Comparison of ENCODE assay signal across 15 cellular contexts in genomic region chr1:243974451-243975292, GRCh38.
DNase-seq lines count a peak whose midpoint lies in the region; ATAC-seq and TF ChIP-seq lines count a peak whose summit lies in the region.
"Had no signal": no experiment of that assay in that cellular context is flagged by ENCODE, and none has a peak within 500 bp of the region (broad histone marks: within the 10 kb centered on the region; RNA-seq: fewer than 3 reads in every experiment).

No MANE protein-coding gene starts in this region.

- H3K9me3 Mint-ChIP-seq in activated CD4-positive, alpha-beta T cell treated with anti-CD3 and anti-CD28 coated beads for 36 hours (ENCODE audit: low read depth): no peaks in the 10 kb centered on the region
- no peaks in the 10 kb centered on the region for H3K9me3 Mint-ChIP-seq in activated CD4-positive, alpha-beta T cell treated with anti-CD3 and anti-CD28 coated beads, Interleukin-2, amount 10 ng/mL, durations not matched to agents 7 days and 5 days
- H3K9me3 Mint-ChIP-seq in endothelial cell (ENCODE audit: unreplicated experiment): no peaks in the 10 kb centered on the region
- H3K9me3 Mint-ChIP-seq: activated T-helper 1 cell treated with anti-CD3 and anti-CD28 coated beads, Interleukin-12 subunit alpha, Interleukin-12 subunit beta, Interleukin-2, Interleukin-4 antibody, amounts not matched to agents 30 ng/mL and 10 ng/mL and 1 ng/mL, durations not matched to agents 14 hours and 24 hours and 36 hours had no signal

- H3K4me1 ChIP-seq in uterus: no peaks in the 10 kb centered on the region
- H3K4me1 ChIP-seq: tibial nerve had no signal

- H3K27ac ChIP-seq in uterus: no peak overlapping the region
- H3K27ac ChIP-seq: SK-N-MC, tibial nerve had no signal

- H3K27ac Mint-ChIP-seq in activated CD4-positive, alpha-beta T cell treated with anti-CD3 and anti-CD28 coated beads for 36 hours: no peak overlapping the region
- H3K27ac Mint-ChIP-seq in activated CD4-positive, alpha-beta T cell treated with anti-CD3 and anti-CD28 coated beads, Interleukin-2, amount 10 ng/mL, durations not matched to agents 7 days and 5 days: no peak overlapping the region
- H3K27ac Mint-ChIP-seq in endothelial cell (ENCODE audit: unreplicated experiment): no peak overlapping the region
- H3K27ac Mint-ChIP-seq: activated T-helper 1 cell treated with anti-CD3 and anti-CD28 coated beads, Interleukin-12 subunit alpha, Interleukin-12 subunit beta, Interleukin-2, Interleukin-4 antibody, amounts not matched to agents 30 ng/mL and 10 ng/mL and 1 ng/mL, durations not matched to agents 14 hours and 24 hours and 36 hours had no signal

- DNase-seq in activated CD4-positive, alpha-beta T cell treated with anti-CD3 and anti-CD28 coated beads for 36 hours: peak; percentile 7
- DNase-seq in activated CD4-positive, alpha-beta T cell treated with anti-CD3 and anti-CD28 coated beads, Interleukin-2, amount 10 ng/mL, durations not matched to agents 7 days and 5 days: no peak
- DNase-seq in endothelial cell (ENCODE audit: low spot score) (peak; percentile 24), retinal pigment epithelial cell (ENCODE audit: low read depth) (peak; percentile 5), uterus (no peak), DMS153 (lab: John Stamatoyannopoulos, UW) (no peak)
- DNase-seq in stimulated activated CD4-positive, alpha-beta T cell treated with anti-CD3 and anti-CD28 coated beads, Interleukin-2, amount 100 ng/mL, for 48 hours: no peak
- DNase-seq: DMS53, kidney, NCI-H774 had no signal

- CTCF ChIA-PET in activated CD4-positive, alpha-beta T cell treated with anti-CD3 and anti-CD28 coated beads for 36 hours (lab: Charles Lee): interaction anchor here (1.0 kb wide), 1 partner anchor 13 kb away, joined by 4 read pairs; no protein-coding TSS in a partner anchor
- CTCF ChIA-PET in activated CD4-positive, alpha-beta T cell treated with anti-CD3 and anti-CD28 coated beads, Interleukin-2, amount 10 ng/mL, durations not matched to agents 7 days and 5 days (lab: Charles Lee): no interaction called here

- no peaks in the 10 kb centered on the region for H3K4me1 Mint-ChIP-seq in activated CD4-positive, alpha-beta T cell treated with anti-CD3 and anti-CD28 coated beads for 36 hours
- H3K4me1 Mint-ChIP-seq in activated CD4-positive, alpha-beta T cell treated with anti-CD3 and anti-CD28 coated beads, Interleukin-2, amount 10 ng/mL, durations not matched to agents 7 days and 5 days: no peaks in the 10 kb centered on the region
- peaks cover 12% of the 10 kb centered on the region for H3K4me1 Mint-ChIP-seq in endothelial cell (ENCODE audit: unreplicated experiment)

- no peak for ATAC-seq in activated CD4-positive, alpha-beta T cell treated with anti-CD3 and anti-CD28 coated beads for 36 hours
- ATAC-seq: activated CD4-positive, CD25-positive, alpha-beta regulatory T cell treated with anti-CD3 and anti-CD28 coated beads, Interleukin-2, amount 50 U/mL, for 24 hours had no signal

- POLR2A ChIA-PET in activated CD4-positive, alpha-beta T cell treated with anti-CD3 and anti-CD28 coated beads for 36 hours (lab: Charles Lee): no interaction called here
- POLR2A ChIA-PET in activated CD4-positive, alpha-beta T cell treated with anti-CD3 and anti-CD28 coated beads, Interleukin-2, amount 10 ng/mL, durations not matched to agents 7 days and 5 days (lab: Charles Lee): interaction anchor here (0.7 kb wide), 1 partner anchor 30 kb away, joined by 6 read pairs; no protein-coding TSS in a partner anchor

- no peak for TF ChIP-seq POLR2A in uterus (IDR thresholded peaks at IDR 0.05)

- no peaks in the 10 kb centered on the region for H3K36me3 Mint-ChIP-seq in activated CD4-positive, alpha-beta T cell treated with anti-CD3 and anti-CD28 coated beads for 36 hours (ENCODE audit: low read depth)
- no peaks in the 10 kb centered on the region for H3K36me3 Mint-ChIP-seq in activated CD4-positive, alpha-beta T cell treated with anti-CD3 and anti-CD28 coated beads, Interleukin-2, amount 10 ng/mL, durations not matched to agents 7 days and 5 days (ENCODE audit: low read depth)
- no peaks in the 10 kb centered on the region for H3K36me3 Mint-ChIP-seq in endothelial cell (ENCODE audit: low read depth, unreplicated experiment)

- intact Hi-C loops in activated CD4-positive, alpha-beta T cell treated with anti-CD3 and anti-CD28 coated beads for 36 hours (cut with DNase I, micrococcal nuclease): no loop called here
- intact Hi-C loops in uterus (cut with DNase I; ENCODE audit: low total_unique reads): no loop called here

- H3K4me3 Mint-ChIP-seq in activated CD4-positive, alpha-beta T cell treated with anti-CD3 and anti-CD28 coated beads for 36 hours: no peak overlapping the region
- H3K4me3 Mint-ChIP-seq in activated CD4-positive, alpha-beta T cell treated with anti-CD3 and anti-CD28 coated beads, Interleukin-2, amount 10 ng/mL, durations not matched to agents 7 days and 5 days: no peak overlapping the region
- no peak overlapping the region for H3K4me3 Mint-ChIP-seq in endothelial cell (ENCODE audit: unreplicated experiment)
- H3K4me3 Mint-ChIP-seq: activated T-helper 1 cell treated with anti-CD3 and anti-CD28 coated beads, Interleukin-12 subunit alpha, Interleukin-12 subunit beta, Interleukin-2, Interleukin-4 antibody, amounts not matched to agents 30 ng/mL and 10 ng/mL and 1 ng/mL, durations not matched to agents 14 hours and 24 hours and 36 hours had no signal

- no peaks in the 10 kb centered on the region for H3K27me3 ChIP-seq in uterus
- H3K27me3 ChIP-seq: tibial nerve had no signal

- H3K9me3 ChIP-seq in uterus: no peaks in the 10 kb centered on the region
- H3K9me3 ChIP-seq: tibial nerve had no signal

- no peaks in the 10 kb centered on the region for H3K27me3 Mint-ChIP-seq in activated CD4-positive, alpha-beta T cell treated with anti-CD3 and anti-CD28 coated beads for 36 hours
- H3K27me3 Mint-ChIP-seq in activated CD4-positive, alpha-beta T cell treated with anti-CD3 and anti-CD28 coated beads, Interleukin-2, amount 10 ng/mL, durations not matched to agents 7 days and 5 days: no peaks in the 10 kb centered on the region
- peaks cover 2% of the 10 kb centered on the region for H3K27me3 Mint-ChIP-seq in endothelial cell (ENCODE audit: unreplicated experiment)

- H3K36me3 ChIP-seq in uterus: no peaks in the 10 kb centered on the region
- H3K36me3 ChIP-seq: tibial nerve had no signal

- TF ChIP-seq CTCF in endothelial cell (IDR thresholded peaks at IDR 0.05; ENCODE audit: unreplicated experiment) (no peak), retinal pigment epithelial cell (conservative IDR thresholded peaks at IDR 0.05; ENCODE audit: low read depth, low read length) (no peak), uterus (IDR thresholded peaks at IDR 0.05) (no peak)

- H3K4me3 ChIP-seq in retinal pigment epithelial cell (ENCODE audit: low read length) (no peak overlapping the region), uterus (no peak overlapping the region)
- H3K4me3 ChIP-seq: SK-N-MC, tibial nerve had no signal

TF ChIP-seq in PFSK-1, 5 proteins besides CTCF, POLR2A, EP300 and RAD21:
- no peak for TF ChIP-seq SIN3A (IDR thresholded peaks at IDR 0.05; ENCODE audit: borderline replicate concordance, insufficient read depth, low read length)
- no peak for TF ChIP-seq TAF1 (IDR thresholded peaks at IDR 0.05; ENCODE audit: borderline replicate concordance, insufficient read depth, low read length)
- no peak for TF ChIP-seq POLR2AphosphoS5 (IDR thresholded peaks at IDR 0.05; ENCODE audit: low read depth, low read length)
- TF ChIP-seq FOXP2 (optimal IDR thresholded peaks at IDR 0.05; ENCODE audit: borderline replicate concordance, extremely low read depth, extremely low read length, insufficient read depth): no peak
- peak; percentile 70 to 94 for TF ChIP-seq REST (IDR thresholded peaks at IDR 0.05; ENCODE audit: insufficient read depth in 1 of 2, low read depth in 2 of 2, low read length in 2 of 2)

Comparison
In these comparisons a context has a peak if more than half of its experiments do, and no peak if none do; other contexts are left out.
1. DNase-seq: peak in activated CD4-positive, alpha-beta T cell treated with anti-CD3 and anti-CD28 coated beads for 36 hours (single experiment), endothelial cell (single experiment) and retinal pigment epithelial cell (single experiment); none in activated CD4-positive, alpha-beta T cell treated with anti-CD3 and anti-CD28 coated beads, Interleukin-2, amount 10 ng/mL, durations not matched to agents 7 days and 5 days (single experiment), stimulated activated CD4-positive, alpha-beta T cell treated with anti-CD3 and anti-CD28 coated beads, Interleukin-2, amount 100 ng/mL, for 48 hours (0 of 2), uterus (0 of 2) and DMS153 (single experiment).